ENCODE assay signal across 1 cellular context in genomic region chr9:8736805-8737204, GRCh38.
TF ChIP-seq lines count a peak whose summit lies in the region.

No MANE protein-coding gene starts in this region.

TF ChIP-seq in H1, 55 proteins besides CTCF, POLR2A, EP300 and RAD21:
- TF ChIP-seq HDAC6 (IDR thresholded peaks at IDR 0.05; ENCODE audit: low read depth, low read length) (no peak), HDAC2 (IDR thresholded peaks at IDR 0.05; ENCODE audit: borderline replicate concordance in 1 of 2, low read depth in 2 of 2, low read length in 2 of 2) (no peak), GTF2F1 (IDR thresholded peaks at IDR 0.05; ENCODE audit: borderline replicate concordance, low read depth, low read length) (no peak), GABPA (IDR thresholded peaks at IDR 0.05; ENCODE audit: borderline replicate concordance, insufficient read depth, low read length) (no peak), TBP (IDR thresholded peaks at IDR 0.05; ENCODE audit: low read depth, low read length) (no peak), KDM4A (IDR thresholded peaks at IDR 0.05; ENCODE audit: low read depth, low read length, severe bottlenecking) (no peak), NRF1 (IDR thresholded peaks at IDR 0.05; ENCODE audit: low read depth, low read length) (no peak), CHD2 (IDR thresholded peaks at IDR 0.05; ENCODE audit: low read length) (no peak), SP4 (IDR thresholded peaks at IDR 0.05; ENCODE audit: low read length) (no peak)
- TF ChIP-seq, protein P1, sequence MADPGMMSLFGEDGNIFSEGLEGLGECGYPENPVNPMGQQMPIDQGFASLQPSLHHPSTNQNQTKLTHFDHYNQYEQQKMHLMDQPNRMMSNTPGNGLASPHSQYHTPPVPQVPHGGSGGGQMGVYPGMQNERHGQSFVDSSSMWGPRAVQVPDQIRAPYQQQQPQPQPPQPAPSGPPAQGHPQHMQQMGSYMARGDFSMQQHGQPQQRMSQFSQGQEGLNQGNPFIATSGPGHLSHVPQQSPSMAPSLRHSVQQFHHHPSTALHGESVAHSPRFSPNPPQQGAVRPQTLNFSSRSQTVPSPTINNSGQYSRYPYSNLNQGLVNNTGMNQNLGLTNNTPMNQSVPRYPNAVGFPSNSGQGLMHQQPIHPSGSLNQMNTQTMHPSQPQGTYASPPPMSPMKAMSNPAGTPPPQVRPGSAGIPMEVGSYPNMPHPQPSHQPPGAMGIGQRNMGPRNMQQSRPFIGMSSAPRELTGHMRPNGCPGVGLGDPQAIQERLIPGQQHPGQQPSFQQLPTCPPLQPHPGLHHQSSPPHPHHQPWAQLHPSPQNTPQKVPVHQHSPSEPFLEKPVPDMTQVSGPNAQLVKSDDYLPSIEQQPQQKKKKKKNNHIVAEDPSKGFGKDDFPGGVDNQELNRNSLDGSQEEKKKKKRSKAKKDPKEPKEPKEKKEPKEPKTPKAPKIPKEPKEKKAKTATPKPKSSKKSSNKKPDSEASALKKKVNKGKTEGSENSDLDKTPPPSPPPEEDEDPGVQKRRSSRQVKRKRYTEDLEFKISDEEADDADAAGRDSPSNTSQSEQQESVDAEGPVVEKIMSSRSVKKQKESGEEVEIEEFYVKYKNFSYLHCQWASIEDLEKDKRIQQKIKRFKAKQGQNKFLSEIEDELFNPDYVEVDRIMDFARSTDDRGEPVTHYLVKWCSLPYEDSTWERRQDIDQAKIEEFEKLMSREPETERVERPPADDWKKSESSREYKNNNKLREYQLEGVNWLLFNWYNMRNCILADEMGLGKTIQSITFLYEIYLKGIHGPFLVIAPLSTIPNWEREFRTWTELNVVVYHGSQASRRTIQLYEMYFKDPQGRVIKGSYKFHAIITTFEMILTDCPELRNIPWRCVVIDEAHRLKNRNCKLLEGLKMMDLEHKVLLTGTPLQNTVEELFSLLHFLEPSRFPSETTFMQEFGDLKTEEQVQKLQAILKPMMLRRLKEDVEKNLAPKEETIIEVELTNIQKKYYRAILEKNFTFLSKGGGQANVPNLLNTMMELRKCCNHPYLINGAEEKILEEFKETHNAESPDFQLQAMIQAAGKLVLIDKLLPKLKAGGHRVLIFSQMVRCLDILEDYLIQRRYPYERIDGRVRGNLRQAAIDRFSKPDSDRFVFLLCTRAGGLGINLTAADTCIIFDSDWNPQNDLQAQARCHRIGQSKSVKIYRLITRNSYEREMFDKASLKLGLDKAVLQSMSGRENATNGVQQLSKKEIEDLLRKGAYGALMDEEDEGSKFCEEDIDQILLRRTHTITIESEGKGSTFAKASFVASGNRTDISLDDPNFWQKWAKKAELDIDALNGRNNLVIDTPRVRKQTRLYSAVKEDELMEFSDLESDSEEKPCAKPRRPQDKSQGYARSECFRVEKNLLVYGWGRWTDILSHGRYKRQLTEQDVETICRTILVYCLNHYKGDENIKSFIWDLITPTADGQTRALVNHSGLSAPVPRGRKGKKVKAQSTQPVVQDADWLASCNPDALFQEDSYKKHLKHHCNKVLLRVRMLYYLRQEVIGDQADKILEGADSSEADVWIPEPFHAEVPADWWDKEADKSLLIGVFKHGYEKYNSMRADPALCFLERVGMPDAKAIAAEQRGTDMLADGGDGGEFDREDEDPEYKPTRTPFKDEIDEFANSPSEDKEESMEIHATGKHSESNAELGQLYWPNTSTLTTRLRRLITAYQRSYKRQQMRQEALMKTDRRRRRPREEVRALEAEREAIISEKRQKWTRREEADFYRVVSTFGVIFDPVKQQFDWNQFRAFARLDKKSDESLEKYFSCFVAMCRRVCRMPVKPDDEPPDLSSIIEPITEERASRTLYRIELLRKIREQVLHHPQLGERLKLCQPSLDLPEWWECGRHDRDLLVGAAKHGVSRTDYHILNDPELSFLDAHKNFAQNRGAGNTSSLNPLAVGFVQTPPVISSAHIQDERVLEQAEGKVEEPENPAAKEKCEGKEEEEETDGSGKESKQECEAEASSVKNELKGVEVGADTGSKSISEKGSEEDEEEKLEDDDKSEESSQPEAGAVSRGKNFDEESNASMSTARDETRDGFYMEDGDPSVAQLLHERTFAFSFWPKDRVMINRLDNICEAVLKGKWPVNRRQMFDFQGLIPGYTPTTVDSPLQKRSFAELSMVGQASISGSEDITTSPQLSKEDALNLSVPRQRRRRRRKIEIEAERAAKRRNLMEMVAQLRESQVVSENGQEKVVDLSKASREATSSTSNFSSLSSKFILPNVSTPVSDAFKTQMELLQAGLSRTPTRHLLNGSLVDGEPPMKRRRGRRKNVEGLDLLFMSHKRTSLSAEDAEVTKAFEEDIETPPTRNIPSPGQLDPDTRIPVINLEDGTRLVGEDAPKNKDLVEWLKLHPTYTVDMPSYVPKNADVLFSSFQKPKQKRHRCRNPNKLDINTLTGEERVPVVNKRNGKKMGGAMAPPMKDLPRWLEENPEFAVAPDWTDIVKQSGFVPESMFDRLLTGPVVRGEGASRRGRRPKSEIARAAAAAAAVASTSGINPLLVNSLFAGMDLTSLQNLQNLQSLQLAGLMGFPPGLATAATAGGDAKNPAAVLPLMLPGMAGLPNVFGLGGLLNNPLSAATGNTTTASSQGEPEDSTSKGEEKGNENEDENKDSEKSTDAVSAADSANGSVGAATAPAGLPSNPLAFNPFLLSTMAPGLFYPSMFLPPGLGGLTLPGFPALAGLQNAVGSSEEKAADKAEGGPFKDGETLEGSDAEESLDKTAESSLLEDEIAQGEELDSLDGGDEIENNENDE (IDR thresholded peaks at IDR 0.05; ENCODE audit: insufficient replicate concordance, low read length) = no peak
- TF ChIP-seq, protein P2, sequence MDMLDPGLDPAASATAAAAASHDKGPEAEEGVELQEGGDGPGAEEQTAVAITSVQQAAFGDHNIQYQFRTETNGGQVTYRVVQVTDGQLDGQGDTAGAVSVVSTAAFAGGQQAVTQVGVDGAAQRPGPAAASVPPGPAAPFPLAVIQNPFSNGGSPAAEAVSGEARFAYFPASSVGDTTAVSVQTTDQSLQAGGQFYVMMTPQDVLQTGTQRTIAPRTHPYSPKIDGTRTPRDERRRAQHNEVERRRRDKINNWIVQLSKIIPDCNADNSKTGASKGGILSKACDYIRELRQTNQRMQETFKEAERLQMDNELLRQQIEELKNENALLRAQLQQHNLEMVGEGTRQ (IDR thresholded peaks at IDR 0.05; ENCODE audit: low read length) = no peak
